In genomic region chr1:15627343-15627988, GRCh38 we compare ENCODE assay signal across 9 cellular contexts. TPM values are rescaled to one million over a fixed set of nuclear protein-coding genes. Genes with fewer than 3 reads are reported as not detected.
DNase-seq lines count a peak whose midpoint lies in the region; ATAC-seq and TF ChIP-seq lines count a peak whose summit lies in the region.
"Had no signal": no experiment of that assay in that cellular context is flagged by ENCODE, and none has a peak within 500 bp of the region (broad histone marks: within the 10 kb centered on the region; RNA-seq: fewer than 3 reads in every experiment).

No MANE protein-coding gene starts in this region.

- H3K27me3 ChIP-seq in tibial nerve = no peaks in the 10 kb centered on the region

- no peaks in the 10 kb centered on the region for H3K9me3 ChIP-seq in tibial nerve

- no peak for TF ChIP-seq EP300 in tibial nerve (IDR thresholded peaks at IDR 0.05)

- TF ChIP-seq POLR2A in tibial nerve (IDR thresholded peaks at IDR 0.05) = no peak

- ATAC-seq in GM19395 (IDR thresholded peaks at IDR 0.05; ENCODE audit: unreplicated experiment) (peak; percentile 90), HG03196 (IDR thresholded peaks at IDR 0.05; ENCODE audit: unreplicated experiment) (peak; percentile 67)

- H3K36me3 ChIP-seq in tibial nerve = peaks cover 0 to 49% (median 6%) of the 10 kb centered on the region in 3 donors

- WGBS in tibial nerve, 2 donors = 22 to 23% methylated on average over 4 of the region's 4 CpGs

- peak overlapping the region in 2 of 4 donors; percentile 14 to 45 for H3K27ac ChIP-seq in tibial nerve

- no peak for TF ChIP-seq CTCF in epithelial cell of esophagus (IDR thresholded peaks at IDR 0.05; ENCODE audit: insufficient read depth, low read depth, low read length, missing control alignments)
- TF ChIP-seq CTCF in tibial nerve (IDR thresholded peaks at IDR 0.05) = no peak

- H3K4me1 ChIP-seq in tibial nerve = peaks cover 0 to 59% (median 19%) of the 10 kb centered on the region in 4 donors

- peak; percentile 33 for DNase-seq in AG20443 (ENCODE audit: low spot score)
- peak; percentile 16 for DNase-seq in epithelial cell of esophagus (ENCODE audit: low read depth)
- no peak for DNase-seq in tibial nerve (ENCODE audit: low spot score in 2 of 2)
- DNase-seq in NCI-H524 treated with DMSO at 0.1 percent for 48 hours (lab: John Stamatoyannopoulos, UW) = no peak
- DNase-seq in stimulated activated CD4-positive, alpha-beta T cell treated with anti-CD3 and anti-CD28 coated beads, Interleukin-4, amount 100 ng/mL, for 24 hours = no peak
- DNase-seq in globus pallidus (ENCODE audit: low spot score) = no peak
- DNase-seq: EL had no signal

- no peak overlapping the region for H3K4me3 ChIP-seq in epithelial cell of esophagus (ENCODE audit: low read length)
- no peak overlapping the region for H3K4me3 ChIP-seq in tibial nerve

RNA-seq across cellular contexts. Expression of gene DDI2, which starts 10.2 kb away (rescaled TPM):
- 10 to 100 TPM; 41.7 to 79.8 (median 61.8) TPM for total RNA-seq in tibial nerve

RNA-seq across cellular contexts. Expression of gene AGMAT, which starts 42.6 kb away (rescaled TPM):
- total RNA-seq in tibial nerve = not detected

RNA-seq across cellular contexts. Expression of gene PLEKHM2, which starts 56.7 kb away (rescaled TPM):
- 10 to 100 TPM; 54.0 to 80.4 (median 57.1) TPM for total RNA-seq in tibial nerve

Comparison
In these comparisons a context has a peak if more than half of its experiments do, and no peak if none do; other contexts are left out.
1. DNase-seq: peak in AG20443 (single experiment) and epithelial cell of esophagus (single experiment); none in tibial nerve (0 of 2), NCI-H524 treated with DMSO at 0.1 percent for 48 hours (single experiment), stimulated activated CD4-positive, alpha-beta T cell treated with anti-CD3 and anti-CD28 coated beads, Interleukin-4, amount 100 ng/mL, for 24 hours (single experiment) and globus pallidus (single experiment).